Comparison of ENCODE assay signal across 3 cellular contexts in the genomic region with DNA sequence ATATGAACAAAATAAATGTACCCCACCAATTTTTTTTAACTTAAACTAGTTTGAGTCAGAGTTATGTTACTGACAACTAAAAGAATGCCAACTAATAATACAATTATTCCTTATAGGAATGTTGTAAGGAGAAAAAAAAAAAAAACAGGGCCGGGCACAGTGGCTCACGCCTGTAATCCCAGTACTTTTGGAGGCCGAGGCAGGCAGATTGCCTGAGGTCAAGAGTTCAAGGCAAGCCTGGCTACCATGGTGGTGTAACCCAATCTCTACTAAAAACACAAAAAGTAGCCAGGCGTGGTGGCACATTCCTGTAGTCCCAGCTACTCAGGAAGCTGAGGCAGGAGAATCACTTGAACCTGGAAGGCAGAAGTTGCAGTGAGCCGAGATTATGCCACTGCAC. TPM values are rescaled to one million over a fixed set of nuclear protein-coding genes. Genes with fewer than 3 reads are reported as not detected.
"Had no signal": no experiment of that assay in that cellular context is flagged by ENCODE, and none has a peak within 500 bp of the region (broad histone marks: within the 10 kb centered on the region; RNA-seq: fewer than 3 reads in every experiment).

No MANE protein-coding gene starts in this region.

RNA-seq across cellular contexts. Expression of gene PDE1C, which starts 6.6 kb away (rescaled TPM):
- total RNA-seq: activated CD8-positive, alpha-beta T cell treated with anti-CD3 and anti-CD28 coated beads, Interleukin-2, amount 10 ng/mL, durations not matched to agents 7 days and 5 days; activated naive CD8-positive, alpha-beta T cell treated with anti-CD3 and anti-CD28 coated beads, Interleukin-2, amount 10 ng/mL, durations not matched to agents 7 days and 5 days; OCI-LY7 had no signal
